33 cellular contexts compared by ENCODE assay signal in the genomic region with DNA sequence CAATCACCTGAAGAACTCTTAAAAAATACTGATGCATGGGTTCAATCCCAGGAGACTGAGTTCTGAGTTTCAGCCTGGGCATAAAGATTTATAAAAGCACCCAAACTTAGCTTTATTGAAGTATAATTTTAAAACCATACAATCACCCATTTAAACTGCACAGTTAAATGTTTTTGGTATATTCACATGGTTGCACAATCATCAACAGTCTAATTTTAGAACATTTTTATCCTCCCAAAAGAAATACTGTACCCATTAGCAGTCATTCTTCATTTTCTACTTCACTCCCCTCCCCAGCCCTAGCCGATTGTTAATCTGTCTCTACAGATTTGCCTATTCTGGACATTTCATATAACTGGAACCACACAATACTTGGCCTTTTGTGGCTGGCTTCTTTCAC.
"Had no signal": no experiment of that assay in that cellular context is flagged by ENCODE, and none has a peak within 500 bp of the region (broad histone marks: within the 10 kb centered on the region; RNA-seq: fewer than 3 reads in every experiment).

No MANE protein-coding gene starts in this region.

- H3K9me3 ChIP-seq: adrenal gland, Peyer's patch had no signal

- H3K36me3 ChIP-seq: adrenal gland, Peyer's patch, WERI-Rb-1 had no signal

- DNase-seq: activated CD4-positive, alpha-beta memory T cell treated with anti-CD3 and anti-CD28 coated beads, Interleukin-2, amount 10 ng/mL, durations not matched to agents 7 days and 5 days; activated CD4-positive, alpha-beta T cell treated with anti-CD3 and anti-CD28 coated beads for 1 hour; activated CD4-positive, alpha-beta T cell treated with anti-CD3 and anti-CD28 coated beads for 48 hours; activated CD4-positive, CD25-positive, alpha-beta regulatory T cell; activated CD8-positive, alpha-beta memory T cell treated with anti-CD3 and anti-CD28 coated beads for 24 hours; activated CD8-positive, alpha-beta memory T cell treated with anti-CD3 and anti-CD28 coated beads, Interleukin-2, amount 10 ng/mL, durations not matched to agents 7 days and 5 days; activated CD8-positive, alpha-beta memory T cell treated with anti-CD3 and anti-CD28 coated beads, Interleukin-2, amount 50 U/mL, for 48 hours; activated gamma-delta T cell; activated naive CD4-positive, alpha-beta T cell treated with Interleukin-2 at 50 U/mL for 16 hours; activated naive CD8-positive, alpha-beta T cell treated with anti-CD3 and anti-CD28 coated beads, Interleukin-2, amount 10 ng/mL, durations not matched to agents 7 days and 5 days; activated T-cell treated with anti-CD3 and anti-CD28 coated beads, Interleukin-2, amount 50 U/mL, for 72 hours; adrenal gland; caudate nucleus; cerebellar nuclear complex; NCI-H1048; NCI-H1436 treated with DMSO at 0.1 percent for 48 hours; NCI-H1694 treated with DMSO at 0.1 percent for 48 hours; NCI-H2029; NCI-H2171; NCI-H510A; NCI-H526; NCI-H748 treated with DMSO at 0.1 percent for 48 hours; NK-92 treated with Interleukin-12 subunit alpha and Interleukin-12 subunit beta, amount 100 ng/mL, for 24 hours; PC-3; Peyer's patch; T1000; WERI-Rb-1 had no signal

- H3K9me3 Mint-ChIP-seq: activated CD4-positive, alpha-beta memory T cell treated with anti-CD3 and anti-CD28 coated beads, Interleukin-2, amount 10 ng/mL, durations not matched to agents 7 days and 5 days; activated naive CD4-positive, alpha-beta T cell treated with anti-CD3 and anti-CD28 coated beads, Interleukin-2, amount 50 U/mL, for 24 hours; activated T-helper 2 cell treated with anti-CD3 and anti-CD28 coated beads, Interferon-gamma antibody, Interleukin-2, Interleukin-4, amounts not matched to agents 10 μg/mL and 5 μg/mL and 100 μg/mL, durations not matched to agents 14 hours and 24 hours and 36 hours had no signal

- H3K27me3 ChIP-seq: adrenal gland, Peyer's patch had no signal

- H3K4me3 Mint-ChIP-seq: activated CD4-positive, alpha-beta memory T cell treated with anti-CD3 and anti-CD28 coated beads, Interleukin-2, amount 10 ng/mL, durations not matched to agents 7 days and 5 days; activated CD8-positive, alpha-beta memory T cell treated with anti-CD3 and anti-CD28 coated beads, Interleukin-2, amount 10 ng/mL, durations not matched to agents 7 days and 5 days; activated naive CD4-positive, alpha-beta T cell treated with anti-CD3 and anti-CD28 coated beads, Interleukin-2, amount 50 U/mL, for 24 hours; activated naive CD8-positive, alpha-beta T cell treated with anti-CD3 and anti-CD28 coated beads, Interleukin-2, amount 10 ng/mL, durations not matched to agents 7 days and 5 days; activated T-cell treated with anti-CD3 and anti-CD28 coated beads, Interleukin-2, amount 50 U/mL, for 72 hours; brain had no signal

- H3K4me1 ChIP-seq: adrenal gland, Peyer's patch had no signal

- H3K4me3 ChIP-seq: adrenal gland, Peyer's patch had no signal

- FAIRE-seq: bronchial epithelial cell had no signal

- H3K27ac ChIP-seq: adrenal gland, Peyer's patch, RWPE1, WERI-Rb-1 had no signal

- H3K36me3 Mint-ChIP-seq: activated naive CD8-positive, alpha-beta T cell treated with anti-CD3 and anti-CD28 coated beads, Interleukin-2, amount 10 ng/mL, durations not matched to agents 7 days and 5 days; brain had no signal

- H3K27ac Mint-ChIP-seq: activated CD4-positive, alpha-beta memory T cell treated with anti-CD3 and anti-CD28 coated beads, Interleukin-2, amount 10 ng/mL, durations not matched to agents 7 days and 5 days; activated CD8-positive, alpha-beta memory T cell treated with anti-CD3 and anti-CD28 coated beads, Interleukin-2, amount 10 ng/mL, durations not matched to agents 7 days and 5 days; activated naive CD4-positive, alpha-beta T cell treated with anti-CD3 and anti-CD28 coated beads, Interleukin-2, amount 50 U/mL, for 24 hours; activated naive CD8-positive, alpha-beta T cell treated with anti-CD3 and anti-CD28 coated beads, Interleukin-2, amount 10 ng/mL, durations not matched to agents 7 days and 5 days; activated T-cell treated with anti-CD3 and anti-CD28 coated beads, Interleukin-2, amount 50 U/mL, for 72 hours; activated T-helper 2 cell treated with anti-CD3 and anti-CD28 coated beads, Interferon-gamma antibody, Interleukin-2, Interleukin-4, amounts not matched to agents 10 μg/mL and 5 μg/mL and 100 μg/mL, durations not matched to agents 14 hours and 24 hours and 36 hours; brain had no signal

- H3K27me3 Mint-ChIP-seq: activated CD4-positive, alpha-beta memory T cell treated with anti-CD3 and anti-CD28 coated beads, Interleukin-2, amount 10 ng/mL, durations not matched to agents 7 days and 5 days; activated CD8-positive, alpha-beta memory T cell treated with anti-CD3 and anti-CD28 coated beads, Interleukin-2, amount 10 ng/mL, durations not matched to agents 7 days and 5 days; activated naive CD4-positive, alpha-beta T cell treated with anti-CD3 and anti-CD28 coated beads, Interleukin-2, amount 50 U/mL, for 24 hours; activated naive CD8-positive, alpha-beta T cell treated with anti-CD3 and anti-CD28 coated beads, Interleukin-2, amount 10 ng/mL, durations not matched to agents 7 days and 5 days; brain had no signal

- H3K4me1 Mint-ChIP-seq: activated CD4-positive, alpha-beta memory T cell treated with anti-CD3 and anti-CD28 coated beads, Interleukin-2, amount 10 ng/mL, durations not matched to agents 7 days and 5 days; activated CD8-positive, alpha-beta memory T cell treated with anti-CD3 and anti-CD28 coated beads, Interleukin-2, amount 10 ng/mL, durations not matched to agents 7 days and 5 days; activated naive CD4-positive, alpha-beta T cell treated with anti-CD3 and anti-CD28 coated beads, Interleukin-2, amount 50 U/mL, for 24 hours; activated naive CD8-positive, alpha-beta T cell treated with anti-CD3 and anti-CD28 coated beads, Interleukin-2, amount 10 ng/mL, durations not matched to agents 7 days and 5 days; brain had no signal

- ATAC-seq: activated CD8-positive, alpha-beta memory T cell treated with anti-CD3 and anti-CD28 coated beads, Interleukin-2, amount 10 ng/mL, durations not matched to agents 7 days and 5 days; activated T-cell treated with anti-CD3 and anti-CD28 coated beads, Interleukin-2, amount 50 U/mL, for 72 hours; PC-3; Right ventricle myocardium inferior had no signal
